In genomic region chr3:22916933-22917332, GRCh38 we compare ENCODE assay signal across 32 cellular contexts.
"Had no signal": no experiment of that assay in that cellular context is flagged by ENCODE, and none has a peak within 500 bp of the region (broad histone marks: within the 10 kb centered on the region; RNA-seq: fewer than 3 reads in every experiment).

No MANE protein-coding gene starts in this region.

- ATAC-seq: naive thymus-derived CD4-positive, alpha-beta T cell; natural killer cell; psoas muscle; right cardiac atrium; sciatic nerve; stimulated activated naive CD8-positive, alpha-beta T cell treated with anti-CD3 and anti-CD28 coated beads, Interleukin-15, amount 100 ng/mL, for 72 hours; stimulated activated naive CD8-positive, alpha-beta T cell treated with anti-CD3 and anti-CD28 coated beads, Interleukin-15, Interleukin-2, amounts not matched to agents 100 U/mL and 50 U/mL, for 24 hours; upper lobe of right lung had no signal

- H3K9ac ChIP-seq: parathyroid adenoma had no signal

- H3K4me1 ChIP-seq: parathyroid adenoma, psoas muscle, spleen, suprapubic skin, testis, tibial artery, transverse colon, upper lobe of right lung, uterus had no signal

- DNase-seq: naive thymus-derived CD4-positive, alpha-beta T cell; natural killer cell; nephron progenitor cell; occipital lobe; ovary; posterior cingulate gyrus; psoas muscle; right cardiac atrium; spleen; stimulated activated CD4-positive, alpha-beta T cell treated with anti-CD3 and anti-CD28 coated beads, Interleukin-12 subunit alpha, Interleukin-12 subunit beta, amount 100 ng/mL, for 4 hours; stimulated activated CD4-positive, alpha-beta T cell treated with anti-CD3 and anti-CD28 coated beads, Interleukin-1b, Interleukin-23, amount 100 ng/mL, for 48 hours; stimulated activated CD4-positive, alpha-beta T cell treated with anti-CD3 and anti-CD28 coated beads, Interleukin-4, amount 100 ng/mL, for 1 hour; stimulated activated CD4-positive, alpha-beta T cell treated with anti-CD3 and anti-CD28 coated beads, Interleukin-4, amount 100 ng/mL, for 4 hours; stimulated activated CD8-positive, alpha-beta memory T cell treated with anti-CD3 and anti-CD28 coated beads, Interleukin-4, amount 100 ng/mL, for 48 hours; stimulated activated naive CD4-positive, alpha-beta T cell; stimulated activated naive CD8-positive, alpha-beta T cell treated with anti-CD3 and anti-CD28 coated beads, Interleukin-15, amount 100 ng/mL, for 72 hours; stimulated activated naive CD8-positive, alpha-beta T cell treated with anti-CD3 and anti-CD28 coated beads, Interleukin-15, Interleukin-2, amounts not matched to agents 100 U/mL and 50 U/mL, for 24 hours; substantia nigra; testis; tibial artery; transverse colon; upper lobe of right lung; uterus had no signal

- H2AFZ ChIP-seq: parathyroid adenoma had no signal

- H3K4me3 Mint-ChIP-seq: naive thymus-derived CD4-positive, alpha-beta T cell; natural killer cell; nephron progenitor cell; neural crest cell; stimulated activated memory B cell treated with anti-CD40 and anti-IgM and Interleukin-4, amounts not matched to agents 10 μg/mL and 1 μg/mL and 100 μg/mL, for 72 hours; stimulated activated naive CD8-positive, alpha-beta T cell treated with anti-CD3 and anti-CD28 coated beads, Interleukin-15, amount 100 ng/mL, for 72 hours; type B pancreatic cell had no signal

- H3K36me3 ChIP-seq: ovary, spleen, suprapubic skin, tibial artery, transverse colon, upper lobe of right lung, uterus had no signal

- H3K27me3 Mint-ChIP-seq: progenitor cell of endocrine pancreas; stimulated activated naive CD8-positive, alpha-beta T cell treated with anti-CD3 and anti-CD28 coated beads, Interleukin-15, amount 100 ng/mL, for 72 hours had no signal

- H3K9me3 Mint-ChIP-seq: nephron progenitor cell; neural crest cell; stimulated activated memory B cell treated with anti-CD40 and anti-IgM and Interleukin-4, amounts not matched to agents 10 μg/mL and 1 μg/mL and 100 μg/mL, for 72 hours; stimulated activated naive CD8-positive, alpha-beta T cell treated with anti-CD3 and anti-CD28 coated beads, Interleukin-15, amount 100 ng/mL, for 72 hours; type B pancreatic cell had no signal

- H3K9me3 ChIP-seq: ovary, psoas muscle, spleen, suprapubic skin, testis, tibial artery, transverse colon, upper lobe of right lung, uterus had no signal

- H3K4me2 ChIP-seq: smooth muscle cell had no signal

- H3K27ac ChIP-seq: ovary, parathyroid adenoma, psoas muscle, skin epidermis, spleen, suprapubic skin, testis, tibial artery, transverse colon, upper lobe of right lung, uterus had no signal

- H3K4me3 ChIP-seq: ovary, psoas muscle, skin epidermis, smooth muscle cell, spleen, suprapubic skin, testis, tibial artery, transverse colon, upper lobe of right lung, uterus had no signal

- H3K27ac Mint-ChIP-seq: naive thymus-derived CD4-positive, alpha-beta T cell; natural killer cell; nephron progenitor cell; progenitor cell of endocrine pancreas; stimulated activated memory B cell treated with anti-CD40 and anti-IgM and Interleukin-4, amounts not matched to agents 10 μg/mL and 1 μg/mL and 100 μg/mL, for 72 hours; stimulated activated naive CD8-positive, alpha-beta T cell treated with anti-CD3 and anti-CD28 coated beads, Interleukin-15, amount 100 ng/mL, for 72 hours; type B pancreatic cell had no signal

- H3K36me3 Mint-ChIP-seq: naive thymus-derived CD4-positive, alpha-beta T cell; natural killer cell; stimulated activated memory B cell treated with anti-CD40 and anti-IgM and Interleukin-4, amounts not matched to agents 10 μg/mL and 1 μg/mL and 100 μg/mL, for 72 hours; type B pancreatic cell had no signal

- H3K79me2 ChIP-seq: parathyroid adenoma had no signal

- H3K4me1 Mint-ChIP-seq: naive thymus-derived CD4-positive, alpha-beta T cell; natural killer cell; nephron progenitor cell; neural crest cell; stimulated activated memory B cell treated with anti-CD40 and anti-IgM and Interleukin-4, amounts not matched to agents 10 μg/mL and 1 μg/mL and 100 μg/mL, for 72 hours; stimulated activated naive CD8-positive, alpha-beta T cell treated with anti-CD3 and anti-CD28 coated beads, Interleukin-15, amount 100 ng/mL, for 72 hours had no signal

- H3K27me3 ChIP-seq: ovary, spleen, suprapubic skin, testis, tibial artery, transverse colon, upper lobe of right lung, uterus had no signal
